In genomic region chr5:36241636-36242533, GRCh38 we compare ENCODE assay signal across 1 cellular context.
A peak's percentile ranks its signal among the peaks of the same experiment; 100 is the strongest.
TF ChIP-seq lines count a peak whose summit lies in the region.

TSS of gene NADK2 (minus strand) at chr5:36241925. CDS start at chr5:36241798, 127 bp downstream.

TF ChIP-seq in K562, 482 proteins besides CTCF, POLR2A, EP300 and RAD21 (continued from another document and continues in another):
- TF ChIP-seq NR0B1 (IDR thresholded peaks at IDR 0.05; ENCODE audit: partially characterized antibody), result no peak
- peak; percentile 67; the same call in 1 of the 2 replicates for TF ChIP-seq PTRF (tag; IDR thresholded peaks at IDR 0.05)
- no peak for TF ChIP-seq ZNF121 (CRISPR knock-in tag; conservative IDR thresholded peaks at IDR 0.05)
- TF ChIP-seq BHLHE40 (IDR thresholded peaks at IDR 0.05; ENCODE audit: low read length), result no peak; the same call in none of the 2 replicates
- TF ChIP-seq XRCC5 (IDR thresholded peaks at IDR 0.05; ENCODE audit: low read depth, low read length), result peak; percentile 62; the same call in 1 of the 2 replicates
- no peak for TF ChIP-seq DDX20 (tag; IDR thresholded peaks at IDR 0.05; ENCODE audit: low read depth)
- TF ChIP-seq KLF1 (tag; IDR thresholded peaks at IDR 0.05), result no peak; the same call in 1 of the 2 replicates
- TF ChIP-seq TSC22D4 (tag; IDR thresholded peaks at IDR 0.05), result no peak
- no peak for TF ChIP-seq CEBPZ (IDR thresholded peaks at IDR 0.05; ENCODE audit: borderline replicate concordance, low read depth, low read length)
- TF ChIP-seq ZBED1 (IDR thresholded peaks at IDR 0.05), result no peak
- TF ChIP-seq U2AF1 (optimal IDR thresholded peaks at IDR 0.05; ENCODE audit: low read depth, low read length), result peak; percentile 93
- TF ChIP-seq ZNF830 (CRISPR knock-in tag; IDR thresholded peaks at IDR 0.05), result no peak; the same call in 1 of the 2 replicates
- TF ChIP-seq ZNF174 (CRISPR knock-in tag; IDR thresholded peaks at IDR 0.05), result no peak
- no peak for TF ChIP-seq CBFA2T2 (conservative IDR thresholded peaks at IDR 0.05)
- no peak for TF ChIP-seq PURB (CRISPR knock-in tag; IDR thresholded peaks at IDR 0.05; ENCODE audit: low read depth)
- TF ChIP-seq CSDE1 (IDR thresholded peaks at IDR 0.05), result no peak
- TF ChIP-seq ZNF347 (CRISPR knock-in tag; IDR thresholded peaks at IDR 0.05; ENCODE audit: low read depth), result peak; percentile 78
- no peak for TF ChIP-seq ZNF280B (CRISPR knock-in tag; IDR thresholded peaks at IDR 0.05)
- peak; percentile 3 for TF ChIP-seq ZFP36 (IDR thresholded peaks at IDR 0.05; ENCODE audit: low read depth, low read length, partially characterized antibody)
- TF ChIP-seq TCF3 (CRISPR knock-in tag; IDR thresholded peaks at IDR 0.05), result peak; percentile 19
- peak; percentile 97 for TF ChIP-seq DMBX1 (CRISPR knock-in tag; IDR thresholded peaks at IDR 0.05; ENCODE audit: borderline replicate concordance)
- TF ChIP-seq PRMT5 (CRISPR knock-in tag; IDR thresholded peaks at IDR 0.05), result no peak; the same call in 1 of the 2 replicates
- no peak for TF ChIP-seq YBX1 (IDR thresholded peaks at IDR 0.05)
- no peak for TF ChIP-seq ZKSCAN3 (CRISPR knock-in tag; IDR thresholded peaks at IDR 0.05)
- no peak for TF ChIP-seq ZFP91 (CRISPR knock-in tag; IDR thresholded peaks at IDR 0.05)
- no peak for TF ChIP-seq CBX2 (IDR thresholded peaks at IDR 0.05; ENCODE audit: insufficient read depth, low read length, poor library complexity, severe bottlenecking)
- peak; percentile 91 for TF ChIP-seq POLR2G (IDR thresholded peaks at IDR 0.05; ENCODE audit: low read depth, low read length)
- TF ChIP-seq BDP1 (IDR thresholded peaks at IDR 0.05; ENCODE audit: insufficient read depth, insufficient read length), result no peak
- no peak; the same call in 1 of the 2 replicates for TF ChIP-seq BACH1 (tag; IDR thresholded peaks at IDR 0.05)
- no peak for TF ChIP-seq CREB1 (IDR thresholded peaks at IDR 0.05)
- TF ChIP-seq CREB1 (CRISPR knock-in tag; IDR thresholded peaks at IDR 0.05), result peak; percentile 69; the same call in 1 of the 2 replicates
- TF ChIP-seq MLX (CRISPR knock-in tag; conservative IDR thresholded peaks at IDR 0.05), result peak in 1 of 2 experiments; percentile 71; a peak in 1 of 4 replicates
- TF ChIP-seq ZNF224 (CRISPR knock-in tag; IDR thresholded peaks at IDR 0.05), result peak; percentile 71; the same call in 1 of the 2 replicates
- no peak for TF ChIP-seq MEIS2 (IDR thresholded peaks at IDR 0.05; ENCODE audit: partially characterized antibody)
- peak; percentile 90; the same call in 1 of the 2 replicates for TF ChIP-seq ZKSCAN8 (CRISPR knock-in tag; IDR thresholded peaks at IDR 0.05)
- TF ChIP-seq CREB3L1 (IDR thresholded peaks at IDR 0.05; ENCODE audit: borderline replicate concordance, low read depth), result peak; percentile 78
- peak; percentile 15 for TF ChIP-seq RBBP5 (IDR thresholded peaks at IDR 0.05; ENCODE audit: borderline replicate concordance, insufficient read depth, low read length, poor library complexity, severe bottlenecking)
- peak; percentile 89; the same call in 1 of the 2 replicates for TF ChIP-seq BCOR (IDR thresholded peaks at IDR 0.05)
- no peak for TF ChIP-seq ZNF655 (CRISPR knock-in tag; IDR thresholded peaks at IDR 0.05)
- TF ChIP-seq POLR2H (tag; IDR thresholded peaks at IDR 0.05; ENCODE audit: low read depth), result peak; percentile 72
- no peak for TF ChIP-seq IRF2 (CRISPR knock-in tag; IDR thresholded peaks at IDR 0.05)
- no peak for TF ChIP-seq SNRNP70 (optimal IDR thresholded peaks at IDR 0.05; ENCODE audit: low read depth, low read length)
- peak; percentile 68 for TF ChIP-seq CHD1 (IDR thresholded peaks at IDR 0.05; ENCODE audit: low read length)
- peak; percentile 85 for TF ChIP-seq KAT2B (IDR thresholded peaks at IDR 0.05; ENCODE audit: low read depth, low read length)
- peak in 1 of 2 experiments; percentile 76; a peak in 2 of 4 replicates for TF ChIP-seq HDAC1 (IDR thresholded peaks at IDR 0.05)
- TF ChIP-seq RREB1 (CRISPR knock-in tag; IDR thresholded peaks at IDR 0.05), result 0 out of 2 replicates have a peak, but pooled peaks have one; percentile 33
- TF ChIP-seq PATZ1 (CRISPR knock-in tag; IDR thresholded peaks at IDR 0.05; ENCODE audit: borderline replicate concordance), result peak; percentile 84; the same call in 1 of the 2 replicates
